In the genomic region with DNA sequence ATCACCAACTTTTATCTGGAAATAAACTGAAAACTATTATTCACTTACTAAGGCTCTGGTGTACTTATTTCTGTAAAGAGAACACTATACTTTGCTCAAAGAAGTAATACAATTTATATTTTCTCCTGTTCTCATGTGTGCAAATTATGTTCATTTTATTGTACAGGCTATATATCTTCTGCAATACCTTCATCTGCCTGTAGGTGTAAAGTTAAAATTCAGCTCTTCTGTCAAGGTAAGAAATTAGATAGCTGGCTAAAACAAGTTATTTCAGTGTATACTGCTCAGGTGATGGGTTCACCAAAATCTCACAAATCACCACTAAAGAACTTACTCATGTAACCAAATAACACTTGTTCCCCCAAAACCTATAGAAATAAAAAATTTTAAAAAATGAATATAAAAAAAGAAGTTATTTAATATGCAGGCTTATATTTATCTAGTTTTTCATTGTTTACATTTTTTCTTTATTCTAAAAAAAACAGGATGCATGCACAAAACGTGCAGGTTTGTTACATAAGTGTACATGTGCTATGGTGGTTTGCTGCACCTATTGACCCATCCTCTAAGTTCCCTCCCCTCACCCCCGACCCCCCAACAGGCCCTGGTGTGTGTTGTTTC, we compare ENCODE assay signal across 9 cellular contexts.
DNase-seq lines count a peak whose midpoint lies in the region; ATAC-seq and TF ChIP-seq lines count a peak whose summit lies in the region.
"Had no signal": no experiment of that assay in that cellular context is flagged by ENCODE, and none has a peak within 500 bp of the region (broad histone marks: within the 10 kb centered on the region; RNA-seq: fewer than 3 reads in every experiment).

No MANE protein-coding gene starts in this region.

- no peaks in the 10 kb centered on the region for H3K9me3 ChIP-seq in IMR-90 (ENCODE audit: control insufficient read depth, insufficient read depth, low read length)
- H3K9me3 ChIP-seq in colonic mucosa: no peaks in the 10 kb centered on the region

- TF ChIP-seq POLR2A in IMR-90 (IDR thresholded peaks at IDR 0.05; ENCODE audit: low read depth, low read length): no peak

- ATAC-seq in GM18867 (IDR thresholded peaks at IDR 0.05; ENCODE audit: unreplicated experiment) (peak; percentile 77), IMR-90 (ENCODE audit: low read depth) (no peak)

- H3K27me3 ChIP-seq in IMR-90 (ENCODE audit: control insufficient read depth, insufficient read depth, low read length) (no peaks in the 10 kb centered on the region), colonic mucosa (no peaks in the 10 kb centered on the region)

- H3K79me1 ChIP-seq in IMR-90 (ENCODE audit: low read depth in 1 of 2, low read length in 2 of 2): no peaks in the 10 kb centered on the region

- H2BK120ac ChIP-seq in IMR-90 (ENCODE audit: low read depth, low read length): no peak overlapping the region

- no peak overlapping the region for H4K91ac ChIP-seq in IMR-90 (ENCODE audit: insufficient read depth, low read depth, low read length)

- no peaks in the 10 kb centered on the region for H3K27me3 Mint-ChIP-seq in activated CD4-positive, alpha-beta T cell treated with anti-CD3 and anti-CD28 coated beads, Interleukin-2, amount 10 ng/mL, durations not matched to agents 7 days and 5 days

- H3K4me3 Mint-ChIP-seq in activated CD4-positive, alpha-beta T cell treated with anti-CD3 and anti-CD28 coated beads, Interleukin-2, amount 10 ng/mL, durations not matched to agents 7 days and 5 days: no peak overlapping the region

- no peaks in the 10 kb centered on the region for H3K36me3 ChIP-seq in IMR-90 (ENCODE audit: control insufficient read depth, insufficient read depth, low read length)
- H3K36me3 ChIP-seq in colonic mucosa: no peaks in the 10 kb centered on the region

- no peak overlapping the region for H3K9ac ChIP-seq in IMR-90 (ENCODE audit: low read depth, low read length)
- H3K9ac ChIP-seq in colonic mucosa (ENCODE audit: low read depth in 2 of 2, low read length in 2 of 2): no peak overlapping the region

- H4K20me1 ChIP-seq in IMR-90 (ENCODE audit: insufficient read depth, low read length): no peaks in the 10 kb centered on the region

- dilution Hi-C loops in IMR-90 (cut with HindIII; ENCODE audit: low sequenced_read_pairs, unreplicated experiment): no loop called here

- H4K5ac ChIP-seq in IMR-90 (ENCODE audit: low read depth, low read length): no peak overlapping the region

- H3K9me1 ChIP-seq in IMR-90 (ENCODE audit: insufficient read depth, low read length): no peaks in the 10 kb centered on the region

- no peak overlapping the region for H2BK15ac ChIP-seq in IMR-90 (ENCODE audit: low read depth, low read length)

- intact Hi-C loops in IMR-90 (cut with micrococcal nuclease): no loop called here
- intact Hi-C loops in colonic mucosa (cut with DNase I): no loop called here

- H2AK5ac ChIP-seq in IMR-90 (ENCODE audit: low read depth, low read length): no peak overlapping the region

- H2AFZ ChIP-seq in IMR-90 (replicated peaks; ENCODE audit: low read length, poor library complexity): no peak overlapping the region

- POLR2A ChIA-PET in IMR-90 (lab: Charles Lee; ENCODE audit: unreplicated experiment): no interaction called here
- POLR2A ChIA-PET in activated CD4-positive, alpha-beta T cell treated with anti-CD3 and anti-CD28 coated beads, Interleukin-2, amount 10 ng/mL, durations not matched to agents 7 days and 5 days (lab: Charles Lee): no interaction called here

- no TSS peak for BruUV-seq in IMR-90 (replicated peaks; lab: Mats Ljungman, UMichigan)

- H3K27ac ChIP-seq in IMR-90 (ENCODE audit: insufficient read depth, low read length): no peak overlapping the region
- H3K27ac ChIP-seq in colonic mucosa: no peak overlapping the region
- H3K27ac ChIP-seq: SK-N-MC had no signal

- H3K4me3 ChIP-seq in IMR-90 (ENCODE audit: insufficient read depth, low read depth, low read length): no peak overlapping the region
- no peak overlapping the region for H3K4me3 ChIP-seq in colonic mucosa
- H3K4me3 ChIP-seq: SK-N-MC had no signal

- no peaks in the 10 kb centered on the region for H3K4me1 Mint-ChIP-seq in activated CD4-positive, alpha-beta T cell treated with anti-CD3 and anti-CD28 coated beads, Interleukin-2, amount 10 ng/mL, durations not matched to agents 7 days and 5 days

- H3K23ac ChIP-seq in IMR-90 (ENCODE audit: low read depth, low read length): no peak overlapping the region

- in situ Hi-C loops in IMR-90 (cut with MboI; ENCODE audit: low sequenced_read_pairs): no loop called here

- H3K36me3 Mint-ChIP-seq in activated CD4-positive, alpha-beta T cell treated with anti-CD3 and anti-CD28 coated beads, Interleukin-2, amount 10 ng/mL, durations not matched to agents 7 days and 5 days (ENCODE audit: low read depth): no peaks in the 10 kb centered on the region

- no peak overlapping the region for H2BK5ac ChIP-seq in IMR-90 (ENCODE audit: low read depth, low read length, poor library complexity, severe bottlenecking)

- no peaks in the 10 kb centered on the region for H3K4me1 ChIP-seq in IMR-90 (ENCODE audit: control insufficient read depth, insufficient read depth, low read length)
- no peaks in the 10 kb centered on the region for H3K4me1 ChIP-seq in colonic mucosa

- H3K4ac ChIP-seq in IMR-90 (ENCODE audit: low read depth, low read length): no peak overlapping the region

- no peaks in the 10 kb centered on the region for H3K9me3 Mint-ChIP-seq in activated CD4-positive, alpha-beta T cell treated with anti-CD3 and anti-CD28 coated beads, Interleukin-2, amount 10 ng/mL, durations not matched to agents 7 days and 5 days

- CTCF ChIA-PET in IMR-90 (lab: Yijun Ruan, JAX): interaction anchor here (0.7 to 1.0 kb wide), 2 partner anchors 9 to 21 kb away, joined by 3 to 4 read pairs; no protein-coding TSS in a partner anchor
- CTCF ChIA-PET in activated CD4-positive, alpha-beta T cell treated with anti-CD3 and anti-CD28 coated beads, Interleukin-2, amount 10 ng/mL, durations not matched to agents 7 days and 5 days (lab: Charles Lee): no interaction called here

- H3K14ac ChIP-seq in IMR-90 (replicated peaks; ENCODE audit: low read depth, low read length): no peak overlapping the region

- TF ChIP-seq CTCF in AG09319 (IDR thresholded peaks at IDR 0.05; ENCODE audit: low read depth, low read length) (peak; percentile 30), IMR-90 (conservative IDR thresholded peaks at IDR 0.05; ENCODE audit: low read depth, low read length) (peak; percentile 28; the same call in 1 of the 2 replicates), colonic mucosa (IDR thresholded peaks at IDR 0.05) (peak; percentile 42)

- no peak overlapping the region for H2BK20ac ChIP-seq in IMR-90 (ENCODE audit: low read depth, low read length)

- H3K4me2 ChIP-seq in IMR-90 (ENCODE audit: low read depth, low read length): no peak overlapping the region

- H3K27ac Mint-ChIP-seq in activated CD4-positive, alpha-beta T cell treated with anti-CD3 and anti-CD28 coated beads, Interleukin-2, amount 10 ng/mL, durations not matched to agents 7 days and 5 days: no peak overlapping the region

- no peak for DNase-seq in AG09319 (ENCODE audit: extremely low read depth, low read depth)
- DNase-seq in IMR-90: peak; percentile 0
- DNase-seq in colonic mucosa: no peak
- DNase-seq in NCI-H1105 (lab: John Stamatoyannopoulos, UW): no peak
- no peak for DNase-seq in superior temporal gyrus (ENCODE audit: extremely low spot score)
- no peak for DNase-seq in T1000 (lab: John Stamatoyannopoulos, UW)
- no peak for DNase-seq in activated CD4-positive, alpha-beta T cell treated with anti-CD3 and anti-CD28 coated beads, Interleukin-2, amount 10 ng/mL, durations not matched to agents 7 days and 5 days

- no peak for TF ChIP-seq RAD21 in IMR-90 (IDR thresholded peaks at IDR 0.05; ENCODE audit: low read length)

- H4K8ac ChIP-seq in IMR-90 (ENCODE audit: low read depth in 2 of 2, low read length in 2 of 2): no peak overlapping the region

- H3K56ac ChIP-seq in IMR-90 (ENCODE audit: extremely low read depth, insufficient read depth, low read length): no peak overlapping the region

- WGBS in IMR-90 (ENCODE audit: extremely low coverage in 2 of 2, insufficient read length in 1 of 2), 2 experiments: no CpG with 5 or more reads among the region's 2 CpGs

- H3K18ac ChIP-seq in IMR-90 (ENCODE audit: low read depth, low read length): no peak overlapping the region

- no peak overlapping the region for H2AK9ac ChIP-seq in IMR-90 (replicated peaks; ENCODE audit: low read depth, low read length, poor library complexity)

TF ChIP-seq in IMR-90, 13 proteins besides CTCF, POLR2A, EP300 and RAD21 (continues in another document):
- no peak for TF ChIP-seq FOS (IDR thresholded peaks at IDR 0.05; ENCODE audit: low read depth, low read length)
- TF ChIP-seq, protein P1, sequence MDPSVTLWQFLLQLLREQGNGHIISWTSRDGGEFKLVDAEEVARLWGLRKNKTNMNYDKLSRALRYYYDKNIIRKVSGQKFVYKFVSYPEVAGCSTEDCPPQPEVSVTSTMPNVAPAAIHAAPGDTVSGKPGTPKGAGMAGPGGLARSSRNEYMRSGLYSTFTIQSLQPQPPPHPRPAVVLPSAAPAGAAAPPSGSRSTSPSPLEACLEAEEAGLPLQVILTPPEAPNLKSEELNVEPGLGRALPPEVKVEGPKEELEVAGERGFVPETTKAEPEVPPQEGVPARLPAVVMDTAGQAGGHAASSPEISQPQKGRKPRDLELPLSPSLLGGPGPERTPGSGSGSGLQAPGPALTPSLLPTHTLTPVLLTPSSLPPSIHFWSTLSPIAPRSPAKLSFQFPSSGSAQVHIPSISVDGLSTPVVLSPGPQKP (IDR thresholded peaks at IDR 0.05; ENCODE audit: borderline replicate concordance, low read depth, low read length): no peak
- TF ChIP-seq, protein P2, sequence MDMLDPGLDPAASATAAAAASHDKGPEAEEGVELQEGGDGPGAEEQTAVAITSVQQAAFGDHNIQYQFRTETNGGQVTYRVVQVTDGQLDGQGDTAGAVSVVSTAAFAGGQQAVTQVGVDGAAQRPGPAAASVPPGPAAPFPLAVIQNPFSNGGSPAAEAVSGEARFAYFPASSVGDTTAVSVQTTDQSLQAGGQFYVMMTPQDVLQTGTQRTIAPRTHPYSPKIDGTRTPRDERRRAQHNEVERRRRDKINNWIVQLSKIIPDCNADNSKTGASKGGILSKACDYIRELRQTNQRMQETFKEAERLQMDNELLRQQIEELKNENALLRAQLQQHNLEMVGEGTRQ (IDR thresholded peaks at IDR 0.05; ENCODE audit: low read depth, low read length): no peak
- no peak for TF ChIP-seq CEBPB (IDR thresholded peaks at IDR 0.05; ENCODE audit: low read depth, low read length)
- no peak for TF ChIP-seq MAFK (IDR thresholded peaks at IDR 0.05; ENCODE audit: low read depth, low read length)
- no peak for TF ChIP-seq MAZ (IDR thresholded peaks at IDR 0.05; ENCODE audit: borderline replicate concordance, low read depth, low read length)
- no peak for TF ChIP-seq NFE2L2 (IDR thresholded peaks at IDR 0.05; ENCODE audit: low read depth, low read length)
- TF ChIP-seq RFX5 (IDR thresholded peaks at IDR 0.05; ENCODE audit: low read depth, low read length): no peak
- no peak for TF ChIP-seq SMC3 (IDR thresholded peaks at IDR 0.05; ENCODE audit: low read depth, low read length)
- no peak for TF ChIP-seq BHLHE40 (IDR thresholded peaks at IDR 0.05; ENCODE audit: low read depth, low read length)
- no peak for TF ChIP-seq CHD1 (IDR thresholded peaks at IDR 0.05; ENCODE audit: low read depth, low read length)
- no peak for TF ChIP-seq MXI1 (IDR thresholded peaks at IDR 0.05; ENCODE audit: borderline replicate concordance, low read depth, low read length)
